Comparison of ENCODE assay signal across 2 cellular contexts in the genomic region with DNA sequence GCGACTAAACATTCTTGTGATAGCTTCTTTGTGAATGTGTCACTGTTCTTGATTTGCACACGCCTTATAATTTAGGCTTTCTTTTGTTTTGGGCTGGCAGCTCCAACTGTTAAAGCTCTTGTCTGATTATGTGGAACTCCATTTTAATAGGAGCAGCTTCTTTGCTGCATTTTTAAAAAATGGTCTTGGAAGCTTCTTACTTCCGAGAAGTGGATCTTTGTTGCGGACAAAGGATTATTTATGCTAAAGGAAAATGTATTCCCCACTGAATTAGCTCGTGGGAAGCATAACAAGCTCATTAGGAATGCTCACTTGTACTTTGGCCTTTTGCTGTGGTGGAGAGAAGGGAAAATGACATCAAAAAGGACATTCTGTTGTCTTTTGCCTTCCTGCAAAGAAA.
TF ChIP-seq lines count a peak whose summit lies in the region.

No MANE protein-coding gene starts in this region.

TF ChIP-seq in A549, 52 proteins besides CTCF, POLR2A, EP300 and RAD21:
- TF ChIP-seq RNF2 (IDR thresholded peaks at IDR 0.05; ENCODE audit: borderline replicate concordance, low read depth) (no peak), CEBPB (IDR thresholded peaks at IDR 0.05) (no peak), RCOR1 (IDR thresholded peaks at IDR 0.05; ENCODE audit: low read depth, low read length) (no peak), HOXB13 (CRISPR knock-in tag; IDR thresholded peaks at IDR 0.05; ENCODE audit: low read depth) (no peak), TP53 (CRISPR knock-in tag; IDR thresholded peaks at IDR 0.05) (no peak), ZFP36 (IDR thresholded peaks at IDR 0.05; ENCODE audit: borderline replicate concordance, partially characterized antibody) (no peak), KDM5A (IDR thresholded peaks at IDR 0.05) (no peak)
- TF ChIP-seq, protein P1, sequence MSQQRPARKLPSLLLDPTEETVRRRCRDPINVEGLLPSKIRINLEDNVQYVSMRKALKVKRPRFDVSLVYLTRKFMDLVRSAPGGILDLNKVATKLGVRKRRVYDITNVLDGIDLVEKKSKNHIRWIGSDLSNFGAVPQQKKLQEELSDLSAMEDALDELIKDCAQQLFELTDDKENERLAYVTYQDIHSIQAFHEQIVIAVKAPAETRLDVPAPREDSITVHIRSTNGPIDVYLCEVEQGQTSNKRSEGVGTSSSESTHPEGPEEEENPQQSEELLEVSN (IDR thresholded peaks at IDR 0.05; ENCODE audit: borderline replicate concordance, low read depth) = no peak

TF ChIP-seq in IMR-90, 13 proteins besides CTCF, POLR2A, EP300 and RAD21:
- TF ChIP-seq, protein P2, sequence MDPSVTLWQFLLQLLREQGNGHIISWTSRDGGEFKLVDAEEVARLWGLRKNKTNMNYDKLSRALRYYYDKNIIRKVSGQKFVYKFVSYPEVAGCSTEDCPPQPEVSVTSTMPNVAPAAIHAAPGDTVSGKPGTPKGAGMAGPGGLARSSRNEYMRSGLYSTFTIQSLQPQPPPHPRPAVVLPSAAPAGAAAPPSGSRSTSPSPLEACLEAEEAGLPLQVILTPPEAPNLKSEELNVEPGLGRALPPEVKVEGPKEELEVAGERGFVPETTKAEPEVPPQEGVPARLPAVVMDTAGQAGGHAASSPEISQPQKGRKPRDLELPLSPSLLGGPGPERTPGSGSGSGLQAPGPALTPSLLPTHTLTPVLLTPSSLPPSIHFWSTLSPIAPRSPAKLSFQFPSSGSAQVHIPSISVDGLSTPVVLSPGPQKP (IDR thresholded peaks at IDR 0.05; ENCODE audit: borderline replicate concordance, low read depth, low read length) = no peak
- TF ChIP-seq FOS (IDR thresholded peaks at IDR 0.05; ENCODE audit: low read depth, low read length) = no peak
- no peak for TF ChIP-seq MAFK (IDR thresholded peaks at IDR 0.05; ENCODE audit: low read depth, low read length)
- TF ChIP-seq RFX5 (IDR thresholded peaks at IDR 0.05; ENCODE audit: low read depth, low read length) = no peak
- no peak for TF ChIP-seq USF2 (IDR thresholded peaks at IDR 0.05; ENCODE audit: low read depth, low read length)
- TF ChIP-seq CHD1 (IDR thresholded peaks at IDR 0.05; ENCODE audit: low read depth, low read length) = no peak
- no peak for TF ChIP-seq MAZ (IDR thresholded peaks at IDR 0.05; ENCODE audit: borderline replicate concordance, low read depth, low read length)
- TF ChIP-seq RCOR1 (IDR thresholded peaks at IDR 0.05; ENCODE audit: insufficient replicate concordance, low read length) = no peak
- no peak for TF ChIP-seq CEBPB (IDR thresholded peaks at IDR 0.05; ENCODE audit: low read depth, low read length)
- TF ChIP-seq BHLHE40 (IDR thresholded peaks at IDR 0.05; ENCODE audit: low read depth, low read length) = no peak
- no peak for TF ChIP-seq NFE2L2 (IDR thresholded peaks at IDR 0.05; ENCODE audit: low read depth, low read length)
